In the genomic region with DNA sequence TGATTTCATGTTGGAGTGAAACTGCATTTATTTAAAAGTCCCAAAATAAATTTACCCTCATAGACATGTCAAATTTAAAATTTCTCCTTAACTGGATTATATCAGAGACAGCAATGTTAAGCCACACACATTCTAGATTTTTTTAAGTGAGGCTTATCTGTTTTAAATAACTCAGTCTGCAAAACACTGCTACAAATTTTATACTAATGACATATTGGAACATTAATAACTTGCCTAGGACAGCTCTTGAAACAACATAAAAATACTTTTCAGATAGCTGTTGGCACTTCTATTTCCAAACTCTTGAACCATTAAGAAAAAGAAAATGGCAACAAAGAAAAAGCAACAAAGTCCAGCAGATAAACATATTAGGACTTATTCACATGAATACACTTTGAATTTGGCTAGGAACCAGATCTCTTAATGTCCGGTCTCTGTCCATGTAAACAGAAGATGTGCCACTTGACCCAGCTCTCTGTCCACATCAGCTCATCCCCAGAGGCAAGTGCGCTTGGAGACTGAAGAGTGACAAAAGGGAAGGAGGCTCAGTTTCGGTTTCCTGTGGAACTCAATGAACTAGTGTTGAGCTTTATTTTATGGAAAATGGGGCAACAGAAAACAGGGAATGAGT, we compare ENCODE assay signal across 14 cellular contexts.
"Had no signal": no experiment of that assay in that cellular context is flagged by ENCODE, and none has a peak within 500 bp of the region (broad histone marks: within the 10 kb centered on the region; RNA-seq: fewer than 3 reads in every experiment).

No MANE protein-coding gene starts in this region.

- H3K4me3 ChIP-seq: suprapubic skin, upper lobe of right lung had no signal

- H3K4me1 ChIP-seq: suprapubic skin, upper lobe of right lung had no signal

- DNase-seq: activated CD4-positive, alpha-beta T cell treated with anti-CD3 and anti-CD28 coated beads, Interleukin-2, amount 50 U/mL, for 4 hours; activated T-cell treated with anti-CD3 and anti-CD28 coated beads, Interleukin-2, amount 50 U/mL, for 1 hour; amniotic stem cell; brain microvascular endothelial cell; cerebellar nuclear complex; dermis blood vessel endothelial cell; endodermal cell; immature natural killer cell; mesendoderm; stimulated activated CD4-positive, alpha-beta T cell treated with anti-CD3 and anti-CD28 coated beads, Interleukin-4, amount 100 ng/mL, for 1 hour; stimulated activated CD8-positive, alpha-beta memory T cell treated with anti-CD3 and anti-CD28 coated beads, Interleukin-4, amount 100 ng/mL, for 48 hours; stimulated activated naive CD8-positive, alpha-beta T cell treated with anti-CD3 and anti-CD28 coated beads, Interleukin-15, Interleukin-2, amounts not matched to agents 100 U/mL and 50 U/mL, for 24 hours; upper lobe of right lung had no signal

- H3K36me3 ChIP-seq: brain microvascular endothelial cell, suprapubic skin, upper lobe of right lung had no signal

- ATAC-seq: stimulated activated naive CD8-positive, alpha-beta T cell treated with anti-CD3 and anti-CD28 coated beads, Interleukin-15, Interleukin-2, amounts not matched to agents 100 U/mL and 50 U/mL, for 24 hours; upper lobe of right lung had no signal

- H3K27ac ChIP-seq: brain microvascular endothelial cell, suprapubic skin, upper lobe of right lung had no signal

- H3K27me3 ChIP-seq: brain microvascular endothelial cell, suprapubic skin, upper lobe of right lung had no signal
